Comparison of ENCODE assay signal across 1 cellular context in the genomic region with DNA sequence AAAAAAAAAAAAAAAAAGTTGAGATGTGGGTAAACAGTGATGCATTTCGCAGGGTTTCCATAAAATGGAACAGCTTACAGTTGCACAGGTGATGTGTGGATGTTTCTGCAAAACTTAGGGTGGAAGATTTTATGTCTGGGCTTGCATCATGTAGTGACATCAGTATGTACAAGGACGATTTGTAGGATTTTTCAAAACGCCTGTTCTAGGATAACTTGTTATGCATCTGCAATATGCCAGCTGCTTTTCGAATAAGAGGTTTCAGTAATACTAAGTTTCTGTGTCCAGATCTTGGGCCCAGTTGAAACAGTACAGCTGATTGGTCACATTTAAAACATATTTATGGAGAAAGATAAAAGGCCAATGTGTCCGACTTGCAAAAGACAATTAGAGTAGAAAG.
TF ChIP-seq lines count a peak whose summit lies in the region.

No MANE protein-coding gene starts in this region.

TF ChIP-seq in endothelial cell of umbilical vein, 7 proteins besides CTCF, POLR2A, EP300 and RAD21 (continued from another document):
- TF ChIP-seq POLR2AphosphoS5 (IDR thresholded peaks at IDR 0.05; ENCODE audit: insufficient read depth, low read depth, low read length) (no peak), JUN (IDR thresholded peaks at IDR 0.05; ENCODE audit: borderline replicate concordance, insufficient read depth, insufficient read length, low read depth) (no peak), EZH2 (IDR thresholded peaks at IDR 0.05; ENCODE audit: borderline replicate concordance, low read depth, low read length, severe bottlenecking) (no peak), GATA2 (IDR thresholded peaks at IDR 0.05; ENCODE audit: insufficient read depth, insufficient read length, low read depth, low read length) (no peak), FOS (IDR thresholded peaks at IDR 0.05; ENCODE audit: borderline replicate concordance, insufficient read depth, low read length) (no peak), MYC (IDR thresholded peaks at IDR 0.05; ENCODE audit: low read depth, low read length) (no peak)
TF ChIP-seq in endothelial cell of umbilical vein: peak in this region for 0.
